ENCODE assay signal across 20 cellular contexts in the genomic region with DNA sequence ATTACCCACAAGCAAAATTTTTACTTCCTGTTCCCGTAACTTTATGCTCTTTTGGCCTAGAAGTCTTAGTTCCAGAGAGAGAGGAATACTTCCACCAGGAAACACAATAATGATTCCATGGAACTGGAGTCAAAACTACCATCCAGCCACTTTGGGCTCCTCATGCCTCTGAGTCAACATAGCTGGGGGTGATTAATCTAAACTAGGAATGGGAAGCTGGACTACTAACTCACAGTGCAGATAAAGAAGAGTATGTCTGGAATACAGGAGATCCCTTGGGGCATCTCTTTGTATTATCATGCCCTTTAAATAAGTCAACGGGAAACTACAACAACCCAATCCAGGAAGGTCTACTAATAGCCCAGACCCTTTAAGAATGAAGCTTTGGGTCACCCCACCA. TPM values are rescaled to one million over a fixed set of nuclear protein-coding genes. Genes with fewer than 3 reads are reported as not detected.
DNase-seq lines count a peak whose midpoint lies in the region; ATAC-seq, FAIRE-seq and TF ChIP-seq lines count a peak whose summit lies in the region.
"Had no signal": no experiment of that assay in that cellular context is flagged by ENCODE, and none has a peak within 500 bp of the region (broad histone marks: within the 10 kb centered on the region; RNA-seq: fewer than 3 reads in every experiment).

No MANE protein-coding gene starts in this region.

- H4K20me1 ChIP-seq in IMR-90 (ENCODE audit: insufficient read depth, low read length) (peaks cover 56% of the 10 kb centered on the region), keratinocyte (ENCODE audit: control insufficient read depth, extremely low read depth, insufficient read depth, low read length) (no peaks in the 10 kb centered on the region), MM.1S (ENCODE audit: insufficient read depth, low read length) (no peaks in the 10 kb centered on the region)

- H3K18ac ChIP-seq in IMR-90 (ENCODE audit: low read depth, low read length), result no peak overlapping the region

- no CpG with 5 or more reads among the region's 2 CpGs for WGBS in IMR-90 (ENCODE audit: extremely low coverage in 2 of 2, insufficient read length in 1 of 2), 2 experiments

- H3K9ac ChIP-seq in IMR-90 (ENCODE audit: low read depth, low read length) (no peak overlapping the region), keratinocyte (ENCODE audit: control insufficient read depth, extremely low read depth, insufficient read depth, low read length) (no peak overlapping the region), MM.1S (ENCODE audit: low read length) (no peak overlapping the region)
- H3K9ac ChIP-seq: BLaER1 had no signal

- H3K4ac ChIP-seq in IMR-90 (ENCODE audit: low read depth, low read length), result no peak overlapping the region

- CTCF ChIA-PET in AG04450 (lab: Charles Lee), result interaction anchor here (2.2 kb wide), 1 partner anchor 26 kb away, joined by 7 read pairs; no protein-coding TSS in a partner anchor
- CTCF ChIA-PET in IMR-90 (lab: Yijun Ruan, JAX), result no interaction called here

- no peak overlapping the region for H2AK9ac ChIP-seq in IMR-90 (replicated peaks; ENCODE audit: low read depth, low read length, poor library complexity)

- H3K14ac ChIP-seq in IMR-90 (replicated peaks; ENCODE audit: low read depth, low read length), result no peak overlapping the region

- no peak overlapping the region for H2BK5ac ChIP-seq in IMR-90 (ENCODE audit: low read depth, low read length, poor library complexity, severe bottlenecking)

- H3K79me2 ChIP-seq in keratinocyte (ENCODE audit: control insufficient read depth, insufficient read depth, low read length) (peaks cover 40% of the 10 kb centered on the region), MM.1S (ENCODE audit: low read length) (peaks cover 45% of the 10 kb centered on the region)

- in situ Hi-C loops in IMR-90 (cut with MboI; ENCODE audit: low sequenced_read_pairs), result no loop called here

- H3K9me1 ChIP-seq in IMR-90 (ENCODE audit: insufficient read depth, low read length) (peaks cover 18% of the 10 kb centered on the region; the same call in 1 of the 2 replicates), keratinocyte (ENCODE audit: control insufficient read depth, extremely low read depth, insufficient read depth, low read length) (no peaks in the 10 kb centered on the region)

- peak; percentile 44 for FAIRE-seq in keratinocyte (lab: Jason Lieb, UNC)
- FAIRE-seq: H54 had no signal

- ATAC-seq in IMR-90 (ENCODE audit: low read depth), result peak; percentile 75
- ATAC-seq in GM19324 (IDR thresholded peaks at IDR 0.05; ENCODE audit: low FRiP score, unreplicated experiment), result no peak
- ATAC-seq: CD8-positive, alpha-beta T cell had no signal

- H3K23ac ChIP-seq in IMR-90 (ENCODE audit: low read depth, low read length), result no peak overlapping the region

- H3K4me3 ChIP-seq in AG04450 (ENCODE audit: low read depth, low read length) (no peak overlapping the region), IMR-90 (ENCODE audit: insufficient read depth, low read depth, low read length) (no peak overlapping the region), keratinocyte (ENCODE audit: control insufficient read depth in 2 of 3, extremely low read depth in 1 of 3, insufficient read depth in 2 of 3, low read depth in 1 of 3, low read length in 3 of 3) (no peak overlapping the region), MM.1S (ENCODE audit: low read length) (no peak overlapping the region)
- H3K4me3 ChIP-seq: BLaER1, SJSA1 had no signal

- H3K9me3 ChIP-seq in AG04450 (ENCODE audit: control insufficient read depth, insufficient read depth, low read length), result no peaks in the 10 kb centered on the region
- H3K9me3 ChIP-seq in IMR-90 (ENCODE audit: control insufficient read depth, insufficient read depth, low read length), result no peaks in the 10 kb centered on the region
- H3K9me3 ChIP-seq in keratinocyte (ENCODE audit: control insufficient read depth, low read depth, low read length), result no peaks in the 10 kb centered on the region
- no peaks in the 10 kb centered on the region for H3K9me3 ChIP-seq in MM.1S (replicated peaks; ENCODE audit: insufficient read depth, low read length)
- H3K9me3 ChIP-seq: BLaER1, SJSA1 had no signal

- H2BK120ac ChIP-seq in IMR-90 (ENCODE audit: low read depth, low read length), result no peak overlapping the region

- intact Hi-C loops in IMR-90 (cut with micrococcal nuclease), result no loop called here

- H3K36me3 ChIP-seq in IMR-90 (ENCODE audit: control insufficient read depth, insufficient read depth, low read length), result peaks cover 11% of the 10 kb centered on the region
- peaks cover 3 to 4% of the 10 kb centered on the region in 2 experiments for H3K36me3 ChIP-seq in keratinocyte (ENCODE audit: control insufficient read depth in 2 of 2, extremely low read depth in 1 of 2, insufficient read depth in 2 of 2, low read length in 2 of 2)
- H3K36me3 ChIP-seq in MM.1S (replicated peaks; ENCODE audit: insufficient read depth, low read length), result no peaks in the 10 kb centered on the region
- H3K36me3 ChIP-seq: SJSA1 had no signal

- H3K56ac ChIP-seq in IMR-90 (ENCODE audit: extremely low read depth, insufficient read depth, low read length), result no peak overlapping the region

- DNase-seq in AG04450 (ENCODE audit: low read depth, low spot score) (no peak), IMR-90 (peak; percentile 45), dermis blood vessel endothelial cell (peak; percentile 36), keratinocyte (ENCODE audit: low read depth, low spot score) (no peak), MM.1S (no peak), SHP77 treated with DMSO at 0.1 percent for 48 hours (lab: John Stamatoyannopoulos, UW) (no peak)
- no peak for DNase-seq in activated CD8-positive, alpha-beta memory T cell treated with anti-CD3 and anti-CD28 coated beads for 24 hours
- DNase-seq: 8988T; CD8-positive, alpha-beta T cell; Karpas-422; NCI-H1417; NCI-H1930; NCI-H2171; NCI-H510A; NCI-H774 had no signal

- H4K5ac ChIP-seq in IMR-90 (ENCODE audit: low read depth, low read length), result no peak overlapping the region

- H2BK15ac ChIP-seq in IMR-90 (ENCODE audit: low read depth, low read length), result no peak overlapping the region

- H2BK20ac ChIP-seq in IMR-90 (ENCODE audit: low read depth, low read length), result no peak overlapping the region

- H4K91ac ChIP-seq in IMR-90 (ENCODE audit: insufficient read depth, low read depth, low read length), result no peak overlapping the region

- BruUV-seq in IMR-90 (replicated peaks; lab: Mats Ljungman, UMichigan), result no TSS peak

- POLR2A ChIA-PET in AG04450 (lab: Yijun Ruan, JAX) (no interaction called here), IMR-90 (lab: Charles Lee; ENCODE audit: unreplicated experiment) (no interaction called here)

- TF ChIP-seq RAD21 in IMR-90 (IDR thresholded peaks at IDR 0.05; ENCODE audit: low read length), result no peak

- H3K4me2 ChIP-seq in IMR-90 (ENCODE audit: low read depth, low read length) (no peak overlapping the region), keratinocyte (ENCODE audit: control insufficient read depth, extremely low read depth, insufficient read depth, low read depth, low read length) (no peak overlapping the region), MM.1S (ENCODE audit: low read depth, low read length) (no peak overlapping the region)
- H3K4me2 ChIP-seq: BLaER1 had no signal

- no peak for TF ChIP-seq POLR2A in IMR-90 (IDR thresholded peaks at IDR 0.05; ENCODE audit: low read depth, low read length)

- dilution Hi-C loops in IMR-90 (cut with HindIII; ENCODE audit: low sequenced_read_pairs, unreplicated experiment), result no loop called here
- dilution Hi-C loops in keratinocyte (cut with MboI; ENCODE audit: extremely low pct_ligation_motif_present, low sequenced_read_pairs), result no loop called here

- TF ChIP-seq CTCF in AG04450 (IDR thresholded peaks at IDR 0.05; ENCODE audit: low read depth, low read length), result no peak
- no peak for TF ChIP-seq CTCF in IMR-90 (conservative IDR thresholded peaks at IDR 0.05; ENCODE audit: low read depth, low read length)
- TF ChIP-seq CTCF in keratinocyte (optimal IDR thresholded peaks at IDR 0.05 in 1 of 3, IDR thresholded peaks at IDR 0.05 in 1 of 3, conservative IDR thresholded peaks at IDR 0.05 in 1 of 3; ENCODE audit: extremely low read depth in 1 of 3, insufficient read depth in 2 of 3, low read length in 3 of 3), result no peak
- TF ChIP-seq CTCF in MM.1S (IDR thresholded peaks at IDR 0.05; ENCODE audit: low read length), result no peak

- H3K27me3 ChIP-seq in AG04450 (ENCODE audit: control insufficient read depth, insufficient read depth, low read length), result no peaks in the 10 kb centered on the region
- no peaks in the 10 kb centered on the region for H3K27me3 ChIP-seq in IMR-90 (ENCODE audit: control insufficient read depth, insufficient read depth, low read length)
- no peaks in the 10 kb centered on the region for H3K27me3 ChIP-seq in keratinocyte (ENCODE audit: control insufficient read depth, extremely low read depth, insufficient read depth, low read length)
- no peaks in the 10 kb centered on the region for H3K27me3 ChIP-seq in MM.1S (replicated peaks; ENCODE audit: insufficient read depth, low read length)
- H3K27me3 ChIP-seq: BLaER1, SJSA1 had no signal

- peaks cover 37 to 78% of the 10 kb centered on the region in 2 experiments for H3K79me1 ChIP-seq in IMR-90 (ENCODE audit: low read depth in 1 of 2, low read length in 2 of 2)

- H3K4me1 ChIP-seq in IMR-90 (ENCODE audit: control insufficient read depth, insufficient read depth, low read length) (no peaks in the 10 kb centered on the region; the same call in 1 of the 2 replicates), keratinocyte (ENCODE audit: control insufficient read depth, extremely low read depth, insufficient read depth, low read length) (no peaks in the 10 kb centered on the region), MM.1S (ENCODE audit: low read length) (no peaks in the 10 kb centered on the region)
- H3K4me1 ChIP-seq: SJSA1 had no signal

- no peak overlapping the region for H2AFZ ChIP-seq in IMR-90 (replicated peaks; ENCODE audit: low read length, poor library complexity)
- no peak overlapping the region for H2AFZ ChIP-seq in keratinocyte (ENCODE audit: control insufficient read depth, low read length)
- no peak overlapping the region for H2AFZ ChIP-seq in MM.1S (ENCODE audit: low read length)

- H4K8ac ChIP-seq in IMR-90 (ENCODE audit: low read depth in 2 of 2, low read length in 2 of 2), result no peak overlapping the region

- peak overlapping the region; percentile 33 for H3K27ac ChIP-seq in AG04450 (ENCODE audit: low read depth, low read length)
- H3K27ac ChIP-seq in IMR-90 (ENCODE audit: insufficient read depth, low read length), result no peak overlapping the region
- H3K27ac ChIP-seq in keratinocyte (ENCODE audit: control insufficient read depth, insufficient read depth, low read length), result no peak overlapping the region
- H3K27ac ChIP-seq in MM.1S (ENCODE audit: low read length), result no peak overlapping the region
- H3K27ac ChIP-seq: BLaER1, RWPE1, SJSA1 had no signal

- no peak overlapping the region for H2AK5ac ChIP-seq in IMR-90 (ENCODE audit: low read depth, low read length)

- no peaks in the 10 kb centered on the region for H3F3A ChIP-seq in MM.1S (ENCODE audit: insufficient read depth, low read length)

- H3K9me2 ChIP-seq in MM.1S (replicated peaks; ENCODE audit: insufficient read depth, low read length), result no peaks in the 10 kb centered on the region

RNA-seq across cellular contexts. Expression of gene ELF1, which starts 8.9 kb away (rescaled TPM):
- polyA plus RNA-seq in AG04450 (2011; rRNA removed) (37.8 and 46.8 TPM in 2 replicates), IMR-90 (2012; rRNA removed) (23.7 and 25.4 TPM in 2 replicates), keratinocyte (37.9 to 57.6 TPM (median 48.0 TPM) in 3 replicates)
- polyA minus RNA-seq in AG04450 (2011; rRNA and poly(A)+ RNA removed), result 31.0 and 42.2 TPM in 2 replicates
- total RNA-seq in IMR-90 (2012; rRNA removed) (27.6 and 36.9 TPM in 2 replicates), dermis blood vessel endothelial cell (95.5 and 124 TPM in 2 replicates)
- 11.7 and 15.9 TPM in 2 replicates for polyA plus RNA-seq in IMR-90 (2012; cell fraction: cytosol; rRNA removed)
- polyA plus RNA-seq in IMR-90 (2012; cell fraction: nucleus; rRNA removed; ENCODE audit: low replicate concordance), result 10.8 and 27.3 TPM in 2 replicates
- 26.9 TPM for polyA plus RNA-seq in keratinocyte (2011; ENCODE audit: low read depth)
- polyA plus RNA-seq in keratinocyte (2011; cell fraction: cytosol; rRNA removed), result 22.0 and 37.8 TPM in 2 replicates
- polyA plus RNA-seq in keratinocyte (2011; cell fraction: nucleus; rRNA removed), result 59.1 and 72.8 TPM in 2 replicates
- polyA plus RNA-seq in keratinocyte (2012; ENCODE audit: low replicate concordance), result 36.8 and 51.4 TPM in 2 replicates
- 39.4 to 65.3 TPM (median 41.8 TPM) in 3 replicates for polyA minus RNA-seq in keratinocyte
- 29.7 TPM for polyA minus RNA-seq in keratinocyte (2011; cell fraction: cytosol; rRNA and poly(A)+ RNA removed)
- 63.2 and 99.9 TPM in 2 replicates for polyA minus RNA-seq in keratinocyte (2011; cell fraction: nucleus; rRNA and poly(A)+ RNA removed)

RNA-seq across cellular contexts. Expression of gene WBP4, which starts 33.3 kb away (rescaled TPM):
- polyA plus RNA-seq in AG04450 (2011; rRNA removed) (11.9 and 18.3 TPM in 2 replicates), IMR-90 (2012; rRNA removed) (9.6 and 11.0 TPM in 2 replicates), keratinocyte (5.9 to 13.5 TPM (median 9.3 TPM) in 3 replicates)
- polyA minus RNA-seq in AG04450 (2011; rRNA and poly(A)+ RNA removed), result 2.9 and 4.6 TPM in 2 replicates
- total RNA-seq in IMR-90 (2012; rRNA removed) (4.3 and 11.4 TPM in 2 replicates), dermis blood vessel endothelial cell (9.1 and 9.5 TPM in 2 replicates)
- polyA plus RNA-seq in IMR-90 (2012; cell fraction: cytosol; rRNA removed), result 1.1 and 1.7 TPM in 2 replicates
- 0.85 and 6.2 TPM in 2 replicates for polyA plus RNA-seq in IMR-90 (2012; cell fraction: nucleus; rRNA removed; ENCODE audit: low replicate concordance)
- 14.1 TPM for polyA plus RNA-seq in keratinocyte (2011; ENCODE audit: low read depth)
- polyA plus RNA-seq in keratinocyte (2011; cell fraction: cytosol; rRNA removed), result 6.5 and 9.7 TPM in 2 replicates
- 7.0 and 11.7 TPM in 2 replicates for polyA plus RNA-seq in keratinocyte (2011; cell fraction: nucleus; rRNA removed)
- polyA plus RNA-seq in keratinocyte (2012; ENCODE audit: low replicate concordance), result 9.5 and 13.8 TPM in 2 replicates
- polyA minus RNA-seq in keratinocyte, result 0.33 to 3.1 TPM (median 0.66 TPM) in 3 replicates
- 3.6 TPM for polyA minus RNA-seq in keratinocyte (2011; cell fraction: cytosol; rRNA and poly(A)+ RNA removed)
- 1.7 and 4.0 TPM in 2 replicates for polyA minus RNA-seq in keratinocyte (2011; cell fraction: nucleus; rRNA and poly(A)+ RNA removed)

Comparison
In these comparisons a context has a peak if more than half of its experiments do, and no peak if none do; other contexts are left out.
1. DNase-seq: peak in IMR-90 (single experiment) and dermis blood vessel endothelial cell (single experiment); none in AG04450 (single experiment), keratinocyte (single experiment), MM.1S (single experiment), activated CD8-positive, alpha-beta memory T cell treated with anti-CD3 and anti-CD28 coated beads for 24 hours (single experiment) and SHP77 treated with DMSO at 0.1 percent for 48 hours (single experiment).